ENCODE assay signal across 12 cellular contexts in the genomic region with DNA sequence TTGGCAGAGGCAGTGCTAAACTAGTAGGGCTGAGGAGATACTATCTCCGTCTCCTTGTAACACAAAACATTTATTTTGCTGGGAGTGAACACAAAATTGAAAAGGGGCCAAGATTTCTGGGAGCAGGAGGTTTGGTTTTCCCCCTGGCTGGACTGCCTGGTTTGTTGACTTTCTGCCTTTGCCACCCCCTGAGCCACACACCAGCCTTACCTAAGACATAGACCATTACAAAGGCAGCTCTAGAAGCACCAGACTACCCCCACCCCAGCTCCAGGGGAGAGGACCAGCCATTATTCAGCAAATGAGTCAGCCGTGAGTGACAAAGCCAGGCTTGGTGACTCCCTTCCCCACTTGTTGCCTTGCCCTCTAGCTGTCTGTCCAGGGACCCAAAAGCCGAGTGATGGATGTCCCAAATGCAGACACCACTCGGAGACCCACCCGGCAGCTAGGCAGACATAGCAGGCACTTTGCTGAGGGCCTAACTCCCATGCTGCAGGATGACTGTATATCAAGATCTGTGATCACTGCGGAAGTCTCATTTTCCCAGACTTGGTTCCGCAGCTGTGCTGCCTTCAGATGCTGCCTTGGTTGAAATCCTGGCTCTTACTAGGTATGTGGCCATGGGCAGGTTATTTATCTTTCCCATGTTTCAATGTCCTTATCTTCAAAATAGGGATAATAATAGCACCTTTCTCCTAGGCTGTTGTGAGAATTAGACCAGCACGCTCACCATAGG. TPM values are rescaled to one million over a fixed set of nuclear protein-coding genes. Genes with fewer than 3 reads are reported as not detected.
DNase-seq lines count a peak whose midpoint lies in the region; ATAC-seq and TF ChIP-seq lines count a peak whose summit lies in the region.
"Had no signal": no experiment of that assay in that cellular context is flagged by ENCODE, and none has a peak within 500 bp of the region (broad histone marks: within the 10 kb centered on the region; RNA-seq: fewer than 3 reads in every experiment).

No MANE protein-coding gene starts in this region.

- H3K36me3 Mint-ChIP-seq in chondrocyte (ENCODE audit: low read depth) = no peaks in the 10 kb centered on the region
- H3K36me3 Mint-ChIP-seq in activated CD4-positive, alpha-beta T cell treated with anti-CD3 and anti-CD28 coated beads, Interleukin-2, amount 10 ng/mL, durations not matched to agents 7 days and 5 days (ENCODE audit: low read depth) = no peaks in the 10 kb centered on the region
- H3K36me3 Mint-ChIP-seq: activated naive CD4-positive, alpha-beta T cell treated with anti-CD3 and anti-CD28 coated beads, Interleukin-2, amount 10 ng/mL, durations not matched to agents 7 days and 5 days had no signal

- peaks cover 15% of the 10 kb centered on the region for H3K4me1 Mint-ChIP-seq in chondrocyte (ENCODE audit: low read depth)
- H3K4me1 Mint-ChIP-seq in activated CD4-positive, alpha-beta T cell treated with anti-CD3 and anti-CD28 coated beads, Interleukin-2, amount 10 ng/mL, durations not matched to agents 7 days and 5 days = peaks cover 22% of the 10 kb centered on the region

- CTCF ChIA-PET in activated CD4-positive, alpha-beta T cell treated with anti-CD3 and anti-CD28 coated beads, Interleukin-2, amount 10 ng/mL, durations not matched to agents 7 days and 5 days (lab: Charles Lee) = interaction anchor here (0.6 to 1.0 kb wide), 2 partner anchors 73 to 140 kb away, joined by 3 to 5 read pairs; no protein-coding TSS in a partner anchor

- peak overlapping the region; percentile 39 for H3K27ac Mint-ChIP-seq in chondrocyte (ENCODE audit: unreplicated experiment)
- H3K27ac Mint-ChIP-seq in activated CD4-positive, alpha-beta T cell treated with anti-CD3 and anti-CD28 coated beads, Interleukin-2, amount 10 ng/mL, durations not matched to agents 7 days and 5 days = no peak overlapping the region
- H3K27ac Mint-ChIP-seq: activated naive CD4-positive, alpha-beta T cell treated with anti-CD3 and anti-CD28 coated beads, Interleukin-2, amount 10 ng/mL, durations not matched to agents 7 days and 5 days had no signal

- no peak for TF ChIP-seq CTCF in chondrocyte (IDR thresholded peaks at IDR 0.05)
- TF ChIP-seq CTCF in omental fat pad (IDR thresholded peaks at IDR 0.05) = no peak

- ATAC-seq in omental fat pad (ENCODE audit: low FRiP score) (peak; percentile 49), GM19397 (IDR thresholded peaks at IDR 0.05; ENCODE audit: unreplicated experiment) (no peak), GM21717 (IDR thresholded peaks at IDR 0.05; ENCODE audit: unreplicated experiment) (no peak)

- peak; percentile 34 for DNase-seq in DMS153 (lab: John Stamatoyannopoulos, UW)
- DNase-seq in NCI-H146 (lab: John Stamatoyannopoulos, UW) = peak; percentile 38
- no peak for DNase-seq in chondrocyte (ENCODE audit: low spot score)
- DNase-seq in omental fat pad (ENCODE audit: low spot score) = no peak
- DNase-seq in activated CD4-positive, alpha-beta T cell treated with anti-CD3 and anti-CD28 coated beads, Interleukin-2, amount 10 ng/mL, durations not matched to agents 7 days and 5 days = no peak
- no peak for DNase-seq in ACHN
- DNase-seq: activated naive CD4-positive, alpha-beta T cell treated with anti-CD3 and anti-CD28 coated beads, Interleukin-2, amount 10 ng/mL, durations not matched to agents 7 days and 5 days; DND-41; kidney glomerular epithelial cell; NCI-H2227 treated with DMSO at 0.1 percent for 48 hours had no signal

- in situ Hi-C loops in ACHN (cut with HindIII; ENCODE audit: low pct_ligation_motif_present, low pct_unique_long_range_greater_than_20kb, low sequenced_read_pairs) = no loop called here

- H3K27me3 Mint-ChIP-seq in chondrocyte (ENCODE audit: low read depth) = peaks cover 5% of the 10 kb centered on the region
- no peaks in the 10 kb centered on the region for H3K27me3 Mint-ChIP-seq in activated CD4-positive, alpha-beta T cell treated with anti-CD3 and anti-CD28 coated beads, Interleukin-2, amount 10 ng/mL, durations not matched to agents 7 days and 5 days

- POLR2A ChIA-PET in activated CD4-positive, alpha-beta T cell treated with anti-CD3 and anti-CD28 coated beads, Interleukin-2, amount 10 ng/mL, durations not matched to agents 7 days and 5 days (lab: Charles Lee) = no interaction called here

- H3K4me3 Mint-ChIP-seq in chondrocyte (ENCODE audit: unreplicated experiment) = no peak overlapping the region
- no peak overlapping the region for H3K4me3 Mint-ChIP-seq in activated CD4-positive, alpha-beta T cell treated with anti-CD3 and anti-CD28 coated beads, Interleukin-2, amount 10 ng/mL, durations not matched to agents 7 days and 5 days
- H3K4me3 Mint-ChIP-seq: activated naive CD4-positive, alpha-beta T cell treated with anti-CD3 and anti-CD28 coated beads, Interleukin-2, amount 10 ng/mL, durations not matched to agents 7 days and 5 days had no signal

- no peaks in the 10 kb centered on the region for H3K9me3 Mint-ChIP-seq in chondrocyte (ENCODE audit: low read depth)
- no peaks in the 10 kb centered on the region for H3K9me3 Mint-ChIP-seq in activated CD4-positive, alpha-beta T cell treated with anti-CD3 and anti-CD28 coated beads, Interleukin-2, amount 10 ng/mL, durations not matched to agents 7 days and 5 days
- H3K9me3 Mint-ChIP-seq: activated naive CD4-positive, alpha-beta T cell treated with anti-CD3 and anti-CD28 coated beads, Interleukin-2, amount 10 ng/mL, durations not matched to agents 7 days and 5 days had no signal

RNA-seq across cellular contexts. Expression of a gene that starts 17.7 kb away (rescaled TPM):
- total RNA-seq in chondrocyte = 17.6 to 26.8 TPM (median 19.9 TPM) in 3 replicates
- 100 to 1,000 TPM in 1 of 4 donors, 10 to 100 TPM in 3; 13.1 to 159 (median 43.4) TPM for total RNA-seq in omental fat pad
- 1 to 10 TPM; 2.6 to 3.4 TPM for total RNA-seq in activated CD4-positive, alpha-beta T cell treated with anti-CD3 and anti-CD28 coated beads, Interleukin-2, amount 10 ng/mL, durations not matched to agents 7 days and 5 days

Comparison
In these comparisons a context has a peak if more than half of its experiments do, and no peak if none do; other contexts are left out.
1. DNase-seq: peak in DMS153 (single experiment) and NCI-H146 (single experiment); none in chondrocyte (single experiment), omental fat pad (single experiment), activated CD4-positive, alpha-beta T cell treated with anti-CD3 and anti-CD28 coated beads, Interleukin-2, amount 10 ng/mL, durations not matched to agents 7 days and 5 days (single experiment) and ACHN (single experiment).